In genomic region chr9:70567511-70567910, GRCh38 we compare ENCODE assay signal across 22 cellular contexts.
"Had no signal": no experiment of that assay in that cellular context is flagged by ENCODE, and none has a peak within 500 bp of the region (broad histone marks: within the 10 kb centered on the region; RNA-seq: fewer than 3 reads in every experiment).

No MANE protein-coding gene starts in this region.

- DNase-seq: activated CD4-positive, alpha-beta T cell treated with anti-CD3 and anti-CD28 coated beads, Interleukin-2, amount 10 ng/mL, durations not matched to agents 24 days and 14 days; activated CD8-positive, alpha-beta T cell treated with anti-CD3 and anti-CD28 coated beads for 36 hours; activated T-cell treated with anti-CD3 and anti-CD28 coated beads, Interleukin-2, amount 50 U/mL, for 1 hour; adrenal gland; esophagus squamous epithelium; heart right ventricle; right cardiac atrium; stimulated activated CD4-positive, alpha-beta T cell treated with anti-CD3 and anti-CD28 coated beads, Interleukin-2, amount 100 ng/mL, for 48 hours; stimulated activated CD8-positive, alpha-beta memory T cell treated with anti-CD3 and anti-CD28 coated beads, Interleukin-4, amount 100 ng/mL, for 48 hours; stimulated activated naive B cell treated with anti-CD40 and anti-IgM and Interleukin-4, amounts not matched to agents 10 μg/mL and 1 μg/mL and 100 μg/mL, for 72 hours; upper lobe of right lung had no signal

- H3K4me1 ChIP-seq: ascending aorta, pancreas had no signal

- H3K27ac ChIP-seq: adrenal gland, ascending aorta, heart right ventricle, pancreas, thoracic aorta, upper lobe of right lung, VCaP had no signal

- FAIRE-seq: bronchial epithelial cell, pancreas had no signal

- H3K36me3 ChIP-seq: adrenal gland, ascending aorta, esophagus squamous epithelium, heart right ventricle, pancreas, thoracic aorta, upper lobe of right lung had no signal

- H3K27me3 ChIP-seq: adrenal gland, ascending aorta, esophagus squamous epithelium, heart right ventricle, pancreas, upper lobe of right lung had no signal

- H3K9me3 ChIP-seq: adrenal gland, ascending aorta, esophagus squamous epithelium, heart right ventricle, pancreas, thoracic aorta, upper lobe of right lung had no signal

- H3K4me3 ChIP-seq: adrenal gland, ascending aorta, coronary artery, esophagus squamous epithelium, heart right ventricle, pancreas, skin epidermis, thoracic aorta, upper lobe of right lung had no signal

- ATAC-seq: activated CD4-positive, CD25-positive, alpha-beta regulatory T cell treated with anti-CD3 and anti-CD28 coated beads, Interleukin-2, amount 50 U/mL, for 24 hours; heart right ventricle; left lobe of liver; naive thymus-derived CD8-positive, alpha-beta T cell; right cardiac atrium; SK-N-SH treated with all-trans-retinoic acid at 6 μM for 48 hours; stimulated activated naive B cell treated with anti-CD40 and anti-IgM and Interleukin-4, amounts not matched to agents 10 μg/mL and 1 μg/mL and 100 μg/mL, for 72 hours; upper lobe of right lung had no signal
